1 cellular context compared by ENCODE assay signal in genomic region chr12:110079477-110080400, GRCh38.
TF ChIP-seq lines count a peak whose summit lies in the region.

No MANE protein-coding gene starts in this region.

TF ChIP-seq in HepG2, 621 proteins besides CTCF, POLR2A, EP300 and RAD21 (continued from another document and continues in another):
- TF ChIP-seq, protein P1, sequence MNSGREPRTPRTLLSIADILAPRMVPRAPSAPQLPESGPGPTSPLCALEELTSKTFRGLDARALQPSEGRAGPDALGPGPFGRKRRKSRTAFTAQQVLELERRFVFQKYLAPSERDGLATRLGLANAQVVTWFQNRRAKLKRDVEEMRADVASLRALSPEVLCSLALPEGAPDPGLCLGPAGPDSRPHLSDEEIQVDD (CRISPR knock-in tag; IDR thresholded peaks at IDR 0.05; ENCODE audit: borderline replicate concordance) = no peak
- TF ChIP-seq REXO4 (CRISPR knock-in tag; IDR thresholded peaks at IDR 0.05; ENCODE audit: borderline replicate concordance) = no peak
- peak; percentile 50 for TF ChIP-seq ZFY (CRISPR knock-in tag; IDR thresholded peaks at IDR 0.05)
- peak; percentile 88 for TF ChIP-seq FOXA3 (CRISPR knock-in tag; IDR thresholded peaks at IDR 0.05)
- TF ChIP-seq ZNF850 (CRISPR knock-in tag; conservative IDR thresholded peaks at IDR 0.05) = no peak
- TF ChIP-seq, protein P2, sequence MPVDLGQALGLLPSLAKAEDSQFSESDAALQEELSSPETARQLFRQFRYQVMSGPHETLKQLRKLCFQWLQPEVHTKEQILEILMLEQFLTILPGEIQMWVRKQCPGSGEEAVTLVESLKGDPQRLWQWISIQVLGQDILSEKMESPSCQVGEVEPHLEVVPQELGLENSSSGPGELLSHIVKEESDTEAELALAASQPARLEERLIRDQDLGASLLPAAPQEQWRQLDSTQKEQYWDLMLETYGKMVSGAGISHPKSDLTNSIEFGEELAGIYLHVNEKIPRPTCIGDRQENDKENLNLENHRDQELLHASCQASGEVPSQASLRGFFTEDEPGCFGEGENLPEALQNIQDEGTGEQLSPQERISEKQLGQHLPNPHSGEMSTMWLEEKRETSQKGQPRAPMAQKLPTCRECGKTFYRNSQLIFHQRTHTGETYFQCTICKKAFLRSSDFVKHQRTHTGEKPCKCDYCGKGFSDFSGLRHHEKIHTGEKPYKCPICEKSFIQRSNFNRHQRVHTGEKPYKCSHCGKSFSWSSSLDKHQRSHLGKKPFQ (CRISPR knock-in tag; IDR thresholded peaks at IDR 0.05; ENCODE audit: insufficient replicate concordance) = no peak
- no peak; the same call in 1 of the 2 replicates for TF ChIP-seq ZNF275 (CRISPR knock-in tag; IDR thresholded peaks at IDR 0.05; ENCODE audit: borderline replicate concordance)
- peak; percentile 87 for TF ChIP-seq NFYC (CRISPR knock-in tag; IDR thresholded peaks at IDR 0.05)
- TF ChIP-seq YY1 (IDR thresholded peaks at IDR 0.05; ENCODE audit: insufficient read depth, insufficient replicate concordance, low read depth, low read length) = peak; percentile 92
- no peak for TF ChIP-seq TBL1XR1 (IDR thresholded peaks at IDR 0.05; ENCODE audit: borderline replicate concordance, low read length, partially characterized antibody)
- no peak for TF ChIP-seq ZNF75D (CRISPR knock-in tag; IDR thresholded peaks at IDR 0.05; ENCODE audit: borderline replicate concordance)
- TF ChIP-seq ZNF446 (CRISPR knock-in tag; IDR thresholded peaks at IDR 0.05) = no peak
- TF ChIP-seq ZNF562 (CRISPR knock-in tag; IDR thresholded peaks at IDR 0.05; ENCODE audit: borderline replicate concordance) = no peak
- no peak for TF ChIP-seq ZNF777 (CRISPR knock-in tag; IDR thresholded peaks at IDR 0.05)
- no peak for TF ChIP-seq ZNF615 (CRISPR knock-in tag; IDR thresholded peaks at IDR 0.05; ENCODE audit: borderline replicate concordance)
- no peak for TF ChIP-seq RELA (CRISPR knock-in tag; IDR thresholded peaks at IDR 0.05)
- TF ChIP-seq, protein P3, sequence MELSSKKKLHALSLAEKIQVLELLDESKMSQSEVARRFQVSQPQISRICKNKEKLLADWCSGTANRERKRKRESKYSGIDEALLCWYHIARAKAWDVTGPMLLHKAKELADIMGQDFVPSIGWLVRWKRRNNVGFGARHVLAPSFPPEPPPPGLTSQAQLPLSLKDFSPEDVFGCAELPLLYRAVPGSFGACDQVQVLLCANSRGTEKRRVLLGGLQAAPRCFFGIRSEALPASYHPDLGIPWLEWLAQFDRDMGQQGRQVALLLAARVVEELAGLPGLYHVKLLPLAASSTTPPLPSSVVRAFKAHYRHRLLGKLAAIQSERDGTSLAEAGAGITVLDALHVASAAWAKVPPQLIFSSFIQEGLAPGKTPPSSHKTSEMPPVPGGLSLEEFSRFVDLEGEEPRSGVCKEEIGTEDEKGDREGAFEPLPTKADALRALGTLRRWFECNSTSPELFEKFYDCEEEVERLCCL (CRISPR knock-in tag; IDR thresholded peaks at IDR 0.05; ENCODE audit: borderline replicate concordance) = no peak
- TF ChIP-seq, protein P4, sequence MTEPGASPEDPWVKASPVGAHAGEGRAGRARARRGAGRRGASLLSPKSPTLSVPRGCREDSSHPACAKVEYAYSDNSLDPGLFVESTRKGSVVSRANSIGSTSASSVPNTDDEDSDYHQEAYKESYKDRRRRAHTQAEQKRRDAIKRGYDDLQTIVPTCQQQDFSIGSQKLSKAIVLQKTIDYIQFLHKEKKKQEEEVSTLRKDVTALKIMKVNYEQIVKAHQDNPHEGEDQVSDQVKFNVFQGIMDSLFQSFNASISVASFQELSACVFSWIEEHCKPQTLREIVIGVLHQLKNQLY (CRISPR knock-in tag; IDR thresholded peaks at IDR 0.05) = peak; percentile 92
- no peak for TF ChIP-seq ZNF572 (CRISPR knock-in tag; IDR thresholded peaks at IDR 0.05)
- peak; percentile 78; the same call in 1 of the 2 replicates for TF ChIP-seq BORCS8-MEF2B (CRISPR knock-in tag; IDR thresholded peaks at IDR 0.05)
- no peak for TF ChIP-seq ZNF597 (CRISPR knock-in tag; IDR thresholded peaks at IDR 0.05)
- TF ChIP-seq THYN1 (CRISPR knock-in tag; IDR thresholded peaks at IDR 0.05; ENCODE audit: borderline replicate concordance, low read depth) = no peak
- no peak for TF ChIP-seq ZNF33A (CRISPR knock-in tag; IDR thresholded peaks at IDR 0.05; ENCODE audit: borderline replicate concordance)
- no peak for TF ChIP-seq FOXM1 (CRISPR knock-in tag; IDR thresholded peaks at IDR 0.05)
- TF ChIP-seq RBM22 (optimal IDR thresholded peaks at IDR 0.05; ENCODE audit: low read length) = no peak
- TF ChIP-seq HDAC1 (CRISPR knock-in tag; IDR thresholded peaks at IDR 0.05) = no peak; the same call in 1 of the 2 replicates
- no peak for TF ChIP-seq NR2F1 (CRISPR knock-in tag; IDR thresholded peaks at IDR 0.05)
- no peak for TF ChIP-seq ZNF460 (CRISPR knock-in tag; IDR thresholded peaks at IDR 0.05; ENCODE audit: borderline replicate concordance)
- TF ChIP-seq, protein P5, sequence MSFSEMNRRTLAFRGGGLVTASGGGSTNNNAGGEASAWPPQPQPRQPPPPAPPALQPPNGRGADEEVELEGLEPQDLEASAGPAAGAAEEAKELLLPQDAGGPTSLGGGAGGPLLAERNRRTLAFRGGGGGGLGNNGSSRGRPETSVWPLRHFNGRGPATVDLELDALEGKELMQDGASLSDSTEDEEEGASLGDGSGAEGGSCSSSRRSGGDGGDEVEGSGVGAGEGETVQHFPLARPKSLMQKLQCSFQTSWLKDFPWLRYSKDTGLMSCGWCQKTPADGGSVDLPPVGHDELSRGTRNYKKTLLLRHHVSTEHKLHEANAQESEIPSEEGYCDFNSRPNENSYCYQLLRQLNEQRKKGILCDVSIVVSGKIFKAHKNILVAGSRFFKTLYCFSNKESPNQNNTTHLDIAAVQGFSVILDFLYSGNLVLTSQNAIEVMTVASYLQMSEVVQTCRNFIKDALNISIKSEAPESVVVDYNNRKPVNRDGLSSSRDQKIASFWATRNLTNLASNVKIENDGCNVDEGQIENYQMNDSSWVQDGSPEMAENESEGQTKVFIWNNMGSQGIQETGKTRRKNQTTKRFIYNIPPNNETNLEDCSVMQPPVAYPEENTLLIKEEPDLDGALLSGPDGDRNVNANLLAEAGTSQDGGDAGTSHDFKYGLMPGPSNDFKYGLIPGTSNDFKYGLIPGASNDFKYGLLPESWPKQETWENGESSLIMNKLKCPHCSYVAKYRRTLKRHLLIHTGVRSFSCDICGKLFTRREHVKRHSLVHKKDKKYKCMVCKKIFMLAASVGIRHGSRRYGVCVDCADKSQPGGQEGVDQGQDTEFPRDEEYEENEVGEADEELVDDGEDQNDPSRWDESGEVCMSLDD (CRISPR knock-in tag; IDR thresholded peaks at IDR 0.05; ENCODE audit: borderline replicate concordance) = no peak
- no peak for TF ChIP-seq SMAD1 (CRISPR knock-in tag; IDR thresholded peaks at IDR 0.05; ENCODE audit: borderline replicate concordance, low read depth)
- no peak for TF ChIP-seq DNMT1 (CRISPR knock-in tag; IDR thresholded peaks at IDR 0.05)
- peak; percentile 41; the same call in 1 of the 2 replicates for TF ChIP-seq MXD3 (CRISPR knock-in tag; IDR thresholded peaks at IDR 0.05)
- 0 out of 2 replicates have a peak, but pooled peaks have one; percentile 83 for TF ChIP-seq NFATC3 (CRISPR knock-in tag; IDR thresholded peaks at IDR 0.05)
- no peak for TF ChIP-seq ZSCAN29 (CRISPR knock-in tag; conservative IDR thresholded peaks at IDR 0.05)
- TF ChIP-seq GTF2F1 (IDR thresholded peaks at IDR 0.05; ENCODE audit: low read length) = no peak
- TF ChIP-seq HNF4G (IDR thresholded peaks at IDR 0.05; ENCODE audit: borderline replicate concordance, low read depth, low read length) = peak; percentile 20; the same call in 1 of the 2 replicates
- TF ChIP-seq HNF4G (CRISPR knock-in tag; IDR thresholded peaks at IDR 0.05; ENCODE audit: borderline replicate concordance, low read depth) = no peak
- no peak for TF ChIP-seq POLR2AphosphoS2 (IDR thresholded peaks at IDR 0.05; ENCODE audit: low read depth, low read length)
- no peak for TF ChIP-seq ZNF879 (CRISPR knock-in tag; IDR thresholded peaks at IDR 0.05)
- no peak; the same call in 1 of the 2 replicates for TF ChIP-seq KDM5A (IDR thresholded peaks at IDR 0.05; ENCODE audit: borderline replicate concordance, low read length)
- TF ChIP-seq ZBTB20 (CRISPR knock-in tag; IDR thresholded peaks at IDR 0.05; ENCODE audit: borderline replicate concordance, low read depth) = no peak
- peak; percentile 31; the same call in 1 of the 2 replicates for TF ChIP-seq ZNF142 (CRISPR knock-in tag; IDR thresholded peaks at IDR 0.05)
- TF ChIP-seq IRF9 (CRISPR knock-in tag; IDR thresholded peaks at IDR 0.05; ENCODE audit: borderline replicate concordance) = no peak
- 0 out of 2 replicates have a peak, but pooled peaks have one; percentile 41 for TF ChIP-seq ZKSCAN8 (CRISPR knock-in tag; IDR thresholded peaks at IDR 0.05; ENCODE audit: borderline replicate concordance)
- no peak for TF ChIP-seq ZFP41 (CRISPR knock-in tag; IDR thresholded peaks at IDR 0.05; ENCODE audit: borderline replicate concordance)
